Comparison of ENCODE assay signal across 9 cellular contexts in the genomic region with DNA sequence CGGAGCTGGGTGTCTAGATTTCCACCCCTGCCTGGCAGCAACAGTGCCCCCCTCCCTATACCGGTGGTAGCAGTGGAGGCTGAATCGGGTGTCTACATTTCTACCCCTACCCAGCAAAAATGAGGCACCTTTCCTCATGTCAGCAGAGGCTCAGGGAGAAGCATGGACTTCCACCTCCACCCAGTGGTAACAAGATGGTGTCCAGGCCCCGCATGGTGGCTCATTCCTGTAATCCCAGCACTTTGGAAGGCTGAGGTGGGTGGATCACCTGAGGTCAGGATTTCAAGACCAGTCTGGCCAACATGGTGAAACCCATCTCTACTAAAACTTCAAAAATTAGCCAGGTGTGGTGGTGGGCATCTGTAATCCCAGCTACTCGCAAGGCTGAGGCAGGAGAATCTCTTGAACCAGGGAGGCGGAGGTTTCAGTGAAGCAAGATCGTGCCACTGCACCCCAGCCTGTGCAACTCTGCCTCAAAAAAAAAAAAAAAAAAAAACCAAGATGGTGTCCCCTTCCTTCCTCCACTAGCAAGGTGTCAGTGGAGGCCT. TPM values are rescaled to one million over a fixed set of nuclear protein-coding genes. Genes with fewer than 3 reads are reported as not detected.
DNase-seq lines count a peak whose midpoint lies in the region; ATAC-seq and TF ChIP-seq lines count a peak whose summit lies in the region.
"Had no signal": no experiment of that assay in that cellular context is flagged by ENCODE, and none has a peak within 500 bp of the region (broad histone marks: within the 10 kb centered on the region; RNA-seq: fewer than 3 reads in every experiment).

No MANE protein-coding gene starts in this region.

- no peaks in the 10 kb centered on the region for H3K27me3 ChIP-seq in fibroblast of lung (ENCODE audit: control insufficient read depth, insufficient read depth, low read length)
- H3K27me3 ChIP-seq in gastroesophageal sphincter = no peaks in the 10 kb centered on the region

- peaks cover 8% of the 10 kb centered on the region for H3K4me1 Mint-ChIP-seq in activated naive CD4-positive, alpha-beta T cell treated with anti-CD3 and anti-CD28 coated beads for 36 hours (ENCODE audit: low read depth)
- H3K4me1 Mint-ChIP-seq in stimulated activated naive CD8-positive, alpha-beta T cell treated with anti-CD3 and anti-CD28 coated beads, Interleukin-15, amount 100 ng/mL, for 72 hours = peaks cover 17% of the 10 kb centered on the region

- TF ChIP-seq POLR2A in gastroesophageal sphincter (IDR thresholded peaks at IDR 0.05) = no peak

- no peak for DNase-seq in activated naive CD4-positive, alpha-beta T cell treated with anti-CD3 and anti-CD28 coated beads for 36 hours
- DNase-seq in activated naive CD4-positive, alpha-beta T cell treated with anti-CD3 and anti-CD28 coated beads, Interleukin-2, amount 50 U/mL, for 16 hours = no peak
- peak; percentile 33 to 49 for DNase-seq in SHP77 (lab: John Stamatoyannopoulos, UW)
- DNase-seq in fibroblast of lung (ENCODE audit: low read depth in 2 of 2) = no peak
- no peak for DNase-seq in stimulated activated naive CD8-positive, alpha-beta T cell treated with anti-CD3 and anti-CD28 coated beads, Interleukin-15, amount 100 ng/mL, for 72 hours
- no peak for DNase-seq in NAMALWA (ENCODE audit: low spot score)

- no peaks in the 10 kb centered on the region for H3K9me3 Mint-ChIP-seq in activated naive CD4-positive, alpha-beta T cell treated with anti-CD3 and anti-CD28 coated beads for 36 hours
- H3K9me3 Mint-ChIP-seq in stimulated activated naive CD8-positive, alpha-beta T cell treated with anti-CD3 and anti-CD28 coated beads, Interleukin-15, amount 100 ng/mL, for 72 hours = no peaks in the 10 kb centered on the region

- TF ChIP-seq EP300 in gastroesophageal sphincter (IDR thresholded peaks at IDR 0.05) = no peak

- H3K36me3 ChIP-seq in fibroblast of lung (ENCODE audit: control insufficient read depth, insufficient read depth, low read length) (no peaks in the 10 kb centered on the region), gastroesophageal sphincter (no peaks in the 10 kb centered on the region)

- H3K9me3 ChIP-seq in fibroblast of lung (ENCODE audit: control insufficient read depth, insufficient read depth, low read depth, low read length) (no peaks in the 10 kb centered on the region), gastroesophageal sphincter (no peaks in the 10 kb centered on the region)

- no peaks in the 10 kb centered on the region for H3K27me3 Mint-ChIP-seq in activated naive CD4-positive, alpha-beta T cell treated with anti-CD3 and anti-CD28 coated beads for 36 hours (ENCODE audit: low read depth)
- H3K27me3 Mint-ChIP-seq in stimulated activated naive CD8-positive, alpha-beta T cell treated with anti-CD3 and anti-CD28 coated beads, Interleukin-15, amount 100 ng/mL, for 72 hours = no peaks in the 10 kb centered on the region

- no peak overlapping the region for H3K9ac ChIP-seq in fibroblast of lung (ENCODE audit: insufficient read depth, low read length)

- peak overlapping the region; percentile 62 for H3K4me3 Mint-ChIP-seq in activated naive CD4-positive, alpha-beta T cell treated with anti-CD3 and anti-CD28 coated beads for 36 hours
- H3K4me3 Mint-ChIP-seq in stimulated activated naive CD8-positive, alpha-beta T cell treated with anti-CD3 and anti-CD28 coated beads, Interleukin-15, amount 100 ng/mL, for 72 hours = peak overlapping the region; percentile 78 to 85

- H2AFZ ChIP-seq in fibroblast of lung (ENCODE audit: low read length) = no peak overlapping the region

- intact Hi-C loops in activated naive CD4-positive, alpha-beta T cell treated with anti-CD3 and anti-CD28 coated beads for 36 hours (cut with micrococcal nuclease) = no loop called here

- TF ChIP-seq CTCF in fibroblast of lung (conservative IDR thresholded peaks at IDR 0.05 in 1 of 2, IDR thresholded peaks at IDR 0.05 in 1 of 2; ENCODE audit: low read depth in 1 of 2, low read length in 2 of 2) (no peak), gastroesophageal sphincter (IDR thresholded peaks at IDR 0.05) (no peak)

- no peak overlapping the region for H3K27ac Mint-ChIP-seq in activated naive CD4-positive, alpha-beta T cell treated with anti-CD3 and anti-CD28 coated beads for 36 hours
- H3K27ac Mint-ChIP-seq in stimulated activated naive CD8-positive, alpha-beta T cell treated with anti-CD3 and anti-CD28 coated beads, Interleukin-15, amount 100 ng/mL, for 72 hours = peak overlapping the region; percentile 54 to 72

- 82% methylated on average over 7 of the region's 7 CpGs; no CpG with 5 or more reads in 1 of the 2 donors for WGBS in gastroesophageal sphincter (ENCODE audit: low coverage in 1 of 2), 2 donors

- H3K4me3 ChIP-seq in fibroblast of lung (replicated peaks in 1 of 4; ENCODE audit: control extremely low read depth in 1 of 4, insufficient read depth in 1 of 4, low read depth in 3 of 4, low read length in 4 of 4) (no peak overlapping the region), gastroesophageal sphincter (peak overlapping the region in 1 of 2 donors; percentile 45)

- no peaks in the 10 kb centered on the region for H4K20me1 ChIP-seq in fibroblast of lung (ENCODE audit: control insufficient read depth, extremely low read depth, insufficient read depth, low read length)

- peak; percentile 25 for ATAC-seq in stimulated activated naive CD8-positive, alpha-beta T cell treated with anti-CD3 and anti-CD28 coated beads, Interleukin-15, amount 100 ng/mL, for 72 hours
- ATAC-seq in gastroesophageal sphincter = no peak
- no peak for ATAC-seq in GM18502 (IDR thresholded peaks at IDR 0.05; ENCODE audit: poor library complexity, unreplicated experiment)

- H3K4me2 ChIP-seq in fibroblast of lung (ENCODE audit: extremely low read depth, insufficient read depth, low read length) = peak overlapping the region; percentile 80

- CTCF ChIA-PET in activated naive CD4-positive, alpha-beta T cell treated with anti-CD3 and anti-CD28 coated beads for 36 hours (lab: Charles Lee) = interaction anchor here (0.6 kb wide), 1 partner anchor 127 kb away, joined by 3 read pairs; no protein-coding TSS in a partner anchor

- H3K36me3 Mint-ChIP-seq in activated naive CD4-positive, alpha-beta T cell treated with anti-CD3 and anti-CD28 coated beads for 36 hours (ENCODE audit: low read depth) = no peaks in the 10 kb centered on the region

- H3K27ac ChIP-seq in fibroblast of lung (ENCODE audit: insufficient read depth, low read length) (no peak overlapping the region), gastroesophageal sphincter (no peak overlapping the region)

- H3K4me1 ChIP-seq in fibroblast of lung (ENCODE audit: control insufficient read depth, extremely low read depth, insufficient read depth, low read length) = no peaks in the 10 kb centered on the region
- H3K4me1 ChIP-seq in gastroesophageal sphincter = peaks cover 0 to 10% (median 0%) of the 10 kb centered on the region in 3 donors

- H3K79me2 ChIP-seq in fibroblast of lung (ENCODE audit: control insufficient read depth, insufficient read depth, low read length) = no peaks in the 10 kb centered on the region

RNA-seq across cellular contexts. Expression of a gene that starts 35.5 kb away (rescaled TPM):
- total RNA-seq in activated naive CD4-positive, alpha-beta T cell treated with anti-CD3 and anti-CD28 coated beads for 36 hours = not detected
- total RNA-seq in fibroblast of lung = not detected in 2 replicates
- not detected in 2 replicates for polyA plus RNA-seq in fibroblast of lung
- not detected in 2 replicates for polyA plus RNA-seq in fibroblast of lung (2012)
- polyA minus RNA-seq in fibroblast of lung (ENCODE audit: low replicate concordance) = not detected in 2 replicates
- not detected for total RNA-seq in gastroesophageal sphincter
- polyA plus RNA-seq: esophagus had no signal

Comparison
In these comparisons a context has a peak if more than half of its experiments do, and no peak if none do; other contexts are left out.
1. DNase-seq: peak in SHP77 (2 of 2); none in activated naive CD4-positive, alpha-beta T cell treated with anti-CD3 and anti-CD28 coated beads for 36 hours (single experiment), activated naive CD4-positive, alpha-beta T cell treated with anti-CD3 and anti-CD28 coated beads, Interleukin-2, amount 50 U/mL, for 16 hours (single experiment), fibroblast of lung (0 of 2), stimulated activated naive CD8-positive, alpha-beta T cell treated with anti-CD3 and anti-CD28 coated beads, Interleukin-15, amount 100 ng/mL, for 72 hours (0 of 2) and NAMALWA (single experiment).